In the genomic region with DNA sequence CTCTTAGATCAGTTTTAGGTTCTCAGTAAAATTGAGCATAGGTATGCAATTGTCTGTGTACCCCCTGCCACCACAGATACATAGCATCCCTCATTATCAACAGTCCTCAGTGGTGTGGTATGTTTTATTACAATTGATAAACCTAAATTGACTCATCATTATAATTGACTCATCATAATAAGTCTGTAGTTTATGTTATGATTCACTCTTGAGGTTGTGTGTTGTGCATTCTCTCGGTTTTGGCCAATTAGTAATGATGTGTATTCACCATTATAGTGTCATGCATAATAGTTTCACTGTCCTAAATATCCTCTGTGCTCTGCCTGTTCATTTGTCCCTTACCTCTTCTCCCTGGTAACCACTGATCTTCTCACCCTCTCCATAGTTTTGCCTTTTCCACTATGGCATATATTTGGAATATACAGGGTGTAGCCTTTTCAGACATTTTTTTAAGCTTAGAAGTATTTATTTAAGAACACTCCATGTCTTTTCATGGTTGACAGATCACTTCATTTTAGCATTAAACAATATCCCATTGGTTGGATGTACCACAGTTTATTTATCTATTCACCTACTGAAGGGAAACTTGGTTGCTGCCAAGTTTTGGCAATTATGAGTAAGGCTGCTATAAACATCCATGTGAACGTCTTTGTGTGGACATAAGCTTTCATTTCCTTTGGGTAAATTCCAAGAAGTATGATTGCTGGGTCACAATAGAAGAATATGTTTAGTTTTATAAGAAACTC, we compare ENCODE assay signal across 19 cellular contexts.
DNase-seq lines count a peak whose midpoint lies in the region; FAIRE-seq and TF ChIP-seq lines count a peak whose summit lies in the region.
"Had no signal": no experiment of that assay in that cellular context is flagged by ENCODE, and none has a peak within 500 bp of the region (broad histone marks: within the 10 kb centered on the region; RNA-seq: fewer than 3 reads in every experiment).

No MANE protein-coding gene starts in this region.

- no peak for TF ChIP-seq POLR2A in H54 (IDR thresholded peaks at IDR 0.05; ENCODE audit: low read depth, low read length)

- FAIRE-seq in H54 (lab: Jason Lieb, UNC) (peak; percentile 99), RCC 7860 (lab: Jason Lieb, UNC) (no peak)

- H3K4me1 Mint-ChIP-seq in osteocyte (ENCODE audit: unreplicated experiment): peaks cover 13% of the 10 kb centered on the region
- H3K4me1 Mint-ChIP-seq: activated naive CD8-positive, alpha-beta T cell treated with anti-CD3 and anti-CD28 coated beads for 36 hours; CD4-positive, alpha-beta memory T cell; memory B cell; neural crest cell had no signal

- peaks cover 14% of the 10 kb centered on the region for H3K9me3 Mint-ChIP-seq in osteocyte (ENCODE audit: unreplicated experiment)

- no peaks in the 10 kb centered on the region for H3K27me3 Mint-ChIP-seq in osteocyte (ENCODE audit: unreplicated experiment)
- H3K27me3 Mint-ChIP-seq: activated naive CD8-positive, alpha-beta T cell treated with anti-CD3 and anti-CD28 coated beads for 36 hours; CD4-positive, alpha-beta memory T cell; memory B cell had no signal

- no peak overlapping the region for H3K4me3 ChIP-seq in epithelial cell of esophagus (ENCODE audit: low read length)
- H3K4me3 ChIP-seq: colonic mucosa, esophagus squamous epithelium, thyroid gland had no signal

- TF ChIP-seq CTCF in epithelial cell of esophagus (IDR thresholded peaks at IDR 0.05; ENCODE audit: insufficient read depth, low read depth, low read length, missing control alignments) (no peak), osteocyte (IDR thresholded peaks at IDR 0.05) (no peak)

- peaks cover 2% of the 10 kb centered on the region for H3K36me3 Mint-ChIP-seq in osteocyte (ENCODE audit: unreplicated experiment)
- H3K36me3 Mint-ChIP-seq: activated naive CD8-positive, alpha-beta T cell treated with anti-CD3 and anti-CD28 coated beads for 36 hours; CD4-positive, alpha-beta memory T cell; memory B cell had no signal

- peak overlapping the region; percentile 27 for H3K27ac Mint-ChIP-seq in osteocyte (ENCODE audit: unreplicated experiment)
- H3K27ac Mint-ChIP-seq: activated naive CD8-positive, alpha-beta T cell treated with anti-CD3 and anti-CD28 coated beads for 36 hours; CD4-positive, alpha-beta memory T cell; memory B cell had no signal

- DNase-seq in H54 (ENCODE audit: insufficient read length, low spot score) (peak; percentile 6), RCC 7860 (ENCODE audit: low spot score) (peak; percentile 16), epithelial cell of esophagus (ENCODE audit: low read depth) (peak; percentile 90), osteocyte (ENCODE audit: extremely low spot score, unreplicated experiment) (no peak), AG08395 (ENCODE audit: low spot score) (no peak), GF-D8 (lab: John Stamatoyannopoulos, UW) (no peak)
- DNase-seq in activated CD4-positive, CD25-positive, alpha-beta regulatory T cell treated with anti-CD3 and anti-CD28 coated beads, Interleukin-2, amount 50 U/mL, for 72 hours: no peak
- DNase-seq: activated naive CD8-positive, alpha-beta T cell treated with anti-CD3 and anti-CD28 coated beads for 36 hours; activated T-cell treated with anti-CD3 and anti-CD28 coated beads for 4 hours; CD4-positive, alpha-beta memory T cell; colonic mucosa; esophagus squamous epithelium; NCI-H1417; right cardiac atrium; stimulated activated CD4-positive, alpha-beta T cell treated with anti-CD3 and anti-CD28 coated beads, Interleukin-2, amount 100 ng/mL, for 48 hours; T-helper 1 cell; thyroid gland had no signal

- no peak overlapping the region for H3K4me3 Mint-ChIP-seq in osteocyte (ENCODE audit: unreplicated experiment)
- H3K4me3 Mint-ChIP-seq: activated naive CD8-positive, alpha-beta T cell treated with anti-CD3 and anti-CD28 coated beads for 36 hours; CD4-positive, alpha-beta memory T cell; memory B cell; neural crest cell had no signal

Comparison
In these comparisons a context has a peak if more than half of its experiments do, and no peak if none do; other contexts are left out.
1. DNase-seq: peak in H54 (single experiment), RCC 7860 (single experiment) and epithelial cell of esophagus (single experiment); none in osteocyte (single experiment), activated CD4-positive, CD25-positive, alpha-beta regulatory T cell treated with anti-CD3 and anti-CD28 coated beads, Interleukin-2, amount 50 U/mL, for 72 hours (single experiment), AG08395 (single experiment) and GF-D8 (single experiment).